In the genomic region with DNA sequence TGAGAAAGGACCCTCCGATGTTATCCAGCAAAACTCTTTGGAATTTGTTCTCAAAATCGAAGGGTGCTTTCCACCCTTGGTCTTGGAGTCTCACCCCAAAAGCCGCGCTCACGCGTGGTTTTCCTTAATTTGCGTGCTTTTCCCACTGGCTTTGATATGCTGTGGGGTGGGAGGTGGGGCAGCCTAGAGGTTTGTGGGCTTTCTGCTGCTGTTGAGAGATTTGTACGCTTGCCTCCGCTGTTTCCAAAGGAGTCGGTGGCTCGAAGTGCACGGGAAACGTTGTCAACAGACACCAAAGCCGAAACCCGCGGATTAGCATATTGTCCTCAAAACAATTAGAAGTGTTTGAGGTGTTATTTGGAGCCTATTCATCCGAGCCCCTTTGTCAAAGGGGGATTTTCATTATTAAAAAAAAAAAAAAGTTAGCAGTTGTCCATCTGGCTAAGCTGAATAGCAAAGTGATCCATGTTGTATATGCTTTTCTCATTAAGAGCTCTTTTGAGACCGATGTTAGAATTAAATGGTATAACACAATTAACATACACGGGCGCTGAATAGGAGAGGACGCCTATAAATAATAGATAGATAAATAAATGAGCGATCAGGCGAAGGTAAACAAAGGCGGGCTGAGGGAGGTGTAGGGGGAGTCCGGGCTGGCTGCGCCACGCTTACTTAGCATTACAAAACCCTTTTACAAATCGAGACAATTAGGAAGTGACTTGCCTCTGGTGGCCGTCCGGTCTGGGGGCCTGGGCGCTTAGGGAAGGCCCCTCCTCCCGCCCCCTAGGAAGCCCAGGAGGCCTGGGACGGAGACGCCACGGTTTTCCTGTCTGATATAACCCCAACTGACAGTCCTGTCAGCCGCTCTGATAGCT, we compare ENCODE assay signal across 15 cellular contexts. TPM values are rescaled to one million over a fixed set of nuclear protein-coding genes. Genes with fewer than 3 reads are reported as not detected.
A peak's percentile ranks its signal among the peaks of the same experiment; 100 is the strongest.
DNase-seq lines count a peak whose midpoint lies in the region; ATAC-seq and TF ChIP-seq lines count a peak whose summit lies in the region.
"Had no signal": no experiment of that assay in that cellular context is flagged by ENCODE, and none has a peak within 500 bp of the region (broad histone marks: within the 10 kb centered on the region; RNA-seq: fewer than 3 reads in every experiment).

No MANE protein-coding gene starts in this region.

- no peak for ATAC-seq in GM21717 (IDR thresholded peaks at IDR 0.05; ENCODE audit: unreplicated experiment)
- ATAC-seq: HCT116 had no signal

- H3K9me3 ChIP-seq in suprapubic skin = no peaks in the 10 kb centered on the region

- peaks cover 80% of the 10 kb centered on the region for H3K4me1 ChIP-seq in suprapubic skin

- H3K27ac ChIP-seq in suprapubic skin = no peak overlapping the region

- H3K4me3 Mint-ChIP-seq in brain = peak overlapping the region; percentile 39 to 82 (median 80)
- no peak overlapping the region for H3K4me3 Mint-ChIP-seq in activated CD4-positive, alpha-beta memory T cell treated with anti-CD3 and anti-CD28 coated beads, Interleukin-2, amount 10 ng/mL, durations not matched to agents 7 days and 5 days
- no peak overlapping the region for H3K4me3 Mint-ChIP-seq in activated naive CD4-positive, alpha-beta T cell treated with anti-CD3 and anti-CD28 coated beads for 36 hours

- no peaks in the 10 kb centered on the region for H3K36me3 ChIP-seq in suprapubic skin

- peaks cover 75% of the 10 kb centered on the region for H3K4me1 Mint-ChIP-seq in brain
- peaks cover 2% of the 10 kb centered on the region for H3K4me1 Mint-ChIP-seq in activated CD4-positive, alpha-beta memory T cell treated with anti-CD3 and anti-CD28 coated beads, Interleukin-2, amount 10 ng/mL, durations not matched to agents 7 days and 5 days
- peaks cover 23% of the 10 kb centered on the region for H3K4me1 Mint-ChIP-seq in activated naive CD4-positive, alpha-beta T cell treated with anti-CD3 and anti-CD28 coated beads for 36 hours (ENCODE audit: low read depth)

- H3K36me3 Mint-ChIP-seq in brain = no peaks in the 10 kb centered on the region
- peaks cover 5% of the 10 kb centered on the region for H3K36me3 Mint-ChIP-seq in activated CD4-positive, alpha-beta memory T cell treated with anti-CD3 and anti-CD28 coated beads, Interleukin-2, amount 10 ng/mL, durations not matched to agents 7 days and 5 days (ENCODE audit: low read depth)
- H3K36me3 Mint-ChIP-seq in activated naive CD4-positive, alpha-beta T cell treated with anti-CD3 and anti-CD28 coated beads for 36 hours (ENCODE audit: low read depth) = no peaks in the 10 kb centered on the region

- peaks cover 100% of the 10 kb centered on the region for H3K27me3 Mint-ChIP-seq in brain
- peaks cover 92% of the 10 kb centered on the region for H3K27me3 Mint-ChIP-seq in activated CD4-positive, alpha-beta memory T cell treated with anti-CD3 and anti-CD28 coated beads, Interleukin-2, amount 10 ng/mL, durations not matched to agents 7 days and 5 days
- peaks cover 88% of the 10 kb centered on the region for H3K27me3 Mint-ChIP-seq in activated naive CD4-positive, alpha-beta T cell treated with anti-CD3 and anti-CD28 coated beads for 36 hours (ENCODE audit: low read depth)

- DNase-seq in NCI-H524 (lab: John Stamatoyannopoulos, UW) (peak; percentile 32 to 67), NCI-H524 treated with DMSO at 0.1 percent for 48 hours (lab: John Stamatoyannopoulos, UW) (no peak), lower leg skin (ENCODE audit: low spot score in 2 of 2) (no peak), suprapubic skin (ENCODE audit: low spot score in 2 of 2) (no peak)
- no peak for DNase-seq in activated CD4-positive, alpha-beta memory T cell treated with anti-CD3 and anti-CD28 coated beads, Interleukin-2, amount 10 ng/mL, durations not matched to agents 7 days and 5 days
- no peak for DNase-seq in activated naive CD4-positive, alpha-beta T cell treated with anti-CD3 and anti-CD28 coated beads for 36 hours
- DNase-seq: cerebellar nuclear complex, head of caudate nucleus, MV-4-11, occipital lobe, T-helper 9 cell had no signal

- POLR2A ChIA-PET in activated CD4-positive, alpha-beta memory T cell treated with anti-CD3 and anti-CD28 coated beads, Interleukin-2, amount 10 ng/mL, durations not matched to agents 7 days and 5 days (lab: Charles Lee) = no interaction called here

- H3K9me3 Mint-ChIP-seq in brain = peaks cover 0 to 3% (median 0%) of the 10 kb centered on the region in 5 experiments
- H3K9me3 Mint-ChIP-seq in activated CD4-positive, alpha-beta memory T cell treated with anti-CD3 and anti-CD28 coated beads, Interleukin-2, amount 10 ng/mL, durations not matched to agents 7 days and 5 days = no peaks in the 10 kb centered on the region
- H3K9me3 Mint-ChIP-seq in activated naive CD4-positive, alpha-beta T cell treated with anti-CD3 and anti-CD28 coated beads for 36 hours = no peaks in the 10 kb centered on the region

- peaks cover 100% of the 10 kb centered on the region for H3K27me3 ChIP-seq in suprapubic skin

- peak overlapping the region; percentile 12 for H3K4me3 ChIP-seq in lower leg skin (ENCODE audit: low read depth, poor library complexity, severe bottlenecking)
- peak overlapping the region; percentile 54 for H3K4me3 ChIP-seq in suprapubic skin

- TF ChIP-seq EP300 in suprapubic skin (IDR thresholded peaks at IDR 0.05) = no peak

- WGBS in lower leg skin, 2 donors = 3 to 5% methylated on average over 35 to 36 of the region's 36 CpGs
- 4% methylated on average over 32 of the region's 36 CpGs for WGBS in suprapubic skin

- no peak for TF ChIP-seq POLR2A in lower leg skin (IDR thresholded peaks at IDR 0.05)
- no peak for TF ChIP-seq POLR2A in suprapubic skin (IDR thresholded peaks at IDR 0.05)

- CTCF ChIA-PET in activated CD4-positive, alpha-beta memory T cell treated with anti-CD3 and anti-CD28 coated beads, Interleukin-2, amount 10 ng/mL, durations not matched to agents 7 days and 5 days (lab: Charles Lee) = interaction anchor here (0.9 kb wide), 1 partner anchor 1169 kb away, joined by 3 read pairs; no protein-coding TSS in a partner anchor
- CTCF ChIA-PET in activated naive CD4-positive, alpha-beta T cell treated with anti-CD3 and anti-CD28 coated beads for 36 hours (lab: Charles Lee) = interaction anchor here (0.7 kb wide), 1 partner anchor 735 kb away, joined by 3 read pairs; no protein-coding TSS in a partner anchor

- H3K27ac Mint-ChIP-seq in brain = peak overlapping the region in 1 of 5 experiments; percentile 28
- no peak overlapping the region for H3K27ac Mint-ChIP-seq in activated CD4-positive, alpha-beta memory T cell treated with anti-CD3 and anti-CD28 coated beads, Interleukin-2, amount 10 ng/mL, durations not matched to agents 7 days and 5 days
- no peak overlapping the region for H3K27ac Mint-ChIP-seq in activated naive CD4-positive, alpha-beta T cell treated with anti-CD3 and anti-CD28 coated beads for 36 hours

- intact Hi-C loops in lower leg skin (cut with DNase I; ENCODE audit: low total_unique reads) = no loop called here
- intact Hi-C loops in activated naive CD4-positive, alpha-beta T cell treated with anti-CD3 and anti-CD28 coated beads for 36 hours (cut with micrococcal nuclease) = no loop called here

- TF ChIP-seq CTCF in brain (conservative IDR thresholded peaks at IDR 0.05) = no peak
- TF ChIP-seq CTCF in lower leg skin (IDR thresholded peaks at IDR 0.05) = no peak
- no peak for TF ChIP-seq CTCF in suprapubic skin (IDR thresholded peaks at IDR 0.05)

RNA-seq across cellular contexts. Expression of a gene that starts 3.3 kb away (rescaled TPM):
- polyA plus RNA-seq in brain (ENCODE audit: insufficient read depth, low read depth, low replicate concordance) = 0.15 TPM
- not detected for total RNA-seq in lower leg skin
- not detected for total RNA-seq in suprapubic skin
- not detected for total RNA-seq in activated CD4-positive, alpha-beta memory T cell treated with anti-CD3 and anti-CD28 coated beads, Interleukin-2, amount 10 ng/mL, durations not matched to agents 7 days and 5 days
- not detected for total RNA-seq in activated naive CD4-positive, alpha-beta T cell treated with anti-CD3 and anti-CD28 coated beads for 36 hours
- total RNA-seq: occipital lobe had no signal
- polyA plus RNA-seq: AG04450 had no signal

Comparison
In these comparisons a context has a peak if more than half of its experiments do, and no peak if none do; other contexts are left out.
1. DNase-seq: peak in NCI-H524 (2 of 2); none in NCI-H524 treated with DMSO at 0.1 percent for 48 hours (single experiment), lower leg skin (0 of 2), suprapubic skin (0 of 2), activated CD4-positive, alpha-beta memory T cell treated with anti-CD3 and anti-CD28 coated beads, Interleukin-2, amount 10 ng/mL, durations not matched to agents 7 days and 5 days (single experiment) and activated naive CD4-positive, alpha-beta T cell treated with anti-CD3 and anti-CD28 coated beads for 36 hours (single experiment).
2. H3K4me3 Mint-ChIP-seq: peak in brain (5 of 5); none in activated CD4-positive, alpha-beta memory T cell treated with anti-CD3 and anti-CD28 coated beads, Interleukin-2, amount 10 ng/mL, durations not matched to agents 7 days and 5 days (single experiment) and activated naive CD4-positive, alpha-beta T cell treated with anti-CD3 and anti-CD28 coated beads for 36 hours (single experiment).